In the genomic region with DNA sequence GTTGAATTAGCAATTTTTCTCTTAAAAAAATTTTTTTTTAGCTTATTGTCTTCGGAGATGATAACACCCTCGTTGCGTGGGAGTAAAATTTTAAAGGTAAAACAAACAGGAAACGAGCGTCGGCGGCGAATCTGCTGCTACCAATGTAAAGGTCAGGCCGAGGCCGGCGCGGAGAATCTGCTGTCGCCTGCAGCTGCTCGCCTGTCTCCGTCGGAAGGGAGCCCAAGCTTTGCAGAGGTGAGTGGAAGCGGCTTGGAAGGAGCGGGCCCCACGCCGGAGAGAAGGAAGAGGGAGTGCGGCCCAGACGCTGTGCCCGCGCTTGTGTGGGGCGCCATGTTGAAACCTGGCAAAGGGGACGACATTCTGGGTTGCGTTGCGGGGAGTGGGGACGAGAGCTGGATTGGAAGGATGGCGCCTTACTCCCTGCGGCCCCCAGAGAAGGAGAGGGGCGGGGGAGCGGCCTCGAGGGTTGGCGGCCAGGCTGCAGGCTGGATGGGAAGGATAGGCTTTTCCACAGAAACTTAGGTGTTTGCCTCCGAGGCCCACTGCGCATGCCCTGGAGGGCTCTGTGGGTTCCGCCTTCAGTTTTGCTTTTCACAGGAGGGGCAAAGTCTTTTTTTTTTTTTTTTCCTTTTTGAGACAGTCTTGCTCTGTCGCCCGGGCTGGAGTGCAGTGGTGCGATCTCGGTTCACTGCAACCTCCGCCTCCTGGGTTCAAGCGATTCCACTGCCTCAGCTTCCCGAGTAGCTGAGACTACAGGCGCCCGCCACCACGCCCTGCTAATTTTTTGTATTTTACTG, we compare ENCODE assay signal across 8 cellular contexts.
A peak's percentile ranks its signal among the peaks of the same experiment; 100 is the strongest.
DNase-seq lines count a peak whose midpoint lies in the region; ATAC-seq and TF ChIP-seq lines count a peak whose summit lies in the region.

A gene with protein sequence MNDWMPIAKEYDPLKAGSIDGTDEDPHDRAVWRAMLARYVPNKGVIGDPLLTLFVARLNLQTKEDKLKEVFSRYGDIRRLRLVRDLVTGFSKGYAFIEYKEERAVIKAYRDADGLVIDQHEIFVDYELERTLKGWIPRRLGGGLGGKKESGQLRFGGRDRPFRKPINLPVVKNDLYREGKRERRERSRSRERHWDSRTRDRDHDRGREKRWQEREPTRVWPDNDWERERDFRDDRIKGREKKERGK (plus strand): TSS at position 160 of the 800 bp plus-strand sequence. CDS start 7,402 bp downstream, outside the sequence.

- H3K27me3 Mint-ChIP-seq in effector memory CD8-positive, alpha-beta T cell = no peaks in the 10 kb centered on the region

- peak within 1 kb of the TSS; percentile 100 for H3K27ac ChIP-seq in HL-60 (replicated peaks)

- peak; percentile 79 for TF ChIP-seq POLR2A in GM19099 (IDR thresholded peaks at IDR 0.05; ENCODE audit: extremely low read depth, insufficient read length, low read depth)

- peaks cover 22% of the 10 kb centered on the region for H3K36me3 Mint-ChIP-seq in effector memory CD8-positive, alpha-beta T cell (ENCODE audit: insufficient read depth)

- TF ChIP-seq CTCF in AG10803 (conservative IDR thresholded peaks at IDR 0.05; ENCODE audit: low read length) (no peak), HL-60 (IDR thresholded peaks at IDR 0.05; ENCODE audit: insufficient read depth, low read length) (no peak)

- no peaks in the 10 kb centered on the region for H3K27me3 ChIP-seq in HL-60 (ENCODE audit: insufficient read depth, poor library complexity, severe bottlenecking)

- H3K4me3 ChIP-seq in AG10803 (ENCODE audit: low read length) = peak within 1 kb of the TSS; percentile 89
- peak within 1 kb of the TSS; percentile 60 for H3K4me3 ChIP-seq in HL-60 (replicated peaks; ENCODE audit: insufficient read depth, low read length)

- no peaks in the 10 kb centered on the region for H3K9me3 Mint-ChIP-seq in effector memory CD8-positive, alpha-beta T cell

- peak within 1 kb of the TSS; percentile 98 to 99 for H3K4me3 Mint-ChIP-seq in effector memory CD8-positive, alpha-beta T cell

- H3K27ac Mint-ChIP-seq in effector memory CD8-positive, alpha-beta T cell = peak within 1 kb of the TSS; percentile 99

- peak; percentile 80 for ATAC-seq in effector memory CD8-positive, alpha-beta T cell (replicated peaks)

- peaks cover 14 to 19% of the 10 kb centered on the region in 2 donors for H3K4me1 Mint-ChIP-seq in effector memory CD8-positive, alpha-beta T cell (ENCODE audit: low read depth in 2 of 2)

- DNase-seq in AG10803 (ENCODE audit: low read depth) (peak; percentile 87), HL-60 (ENCODE audit: low read depth in 1 of 2, low spot score in 1 of 2) (peak; percentile 77 to 89), NOMO-1 (lab: John Stamatoyannopoulos, UW; ENCODE audit: unreplicated experiment in 2 of 2) (peak; percentile 78 to 79), medulla oblongata (ENCODE audit: extremely low spot score) (peak; percentile 90)
- peak; percentile 69 to 77 for DNase-seq in activated CD8-positive, alpha-beta memory T cell treated with anti-CD3 and anti-CD28 coated beads for 4 hours (ENCODE audit: low read depth in 2 of 2)
- peak; percentile 79 to 85 (median 79) for DNase-seq in effector memory CD8-positive, alpha-beta T cell
- DNase-seq in stimulated activated CD4-positive, alpha-beta T cell treated with anti-CD3 and anti-CD28 coated beads, TNF-alpha, amount 100 ng/mL, for 4 hours (ENCODE audit: low read depth in 3 of 3) = peak; percentile 69 to 76 (median 69)

Comparison
In these comparisons a context has a peak if more than half of its experiments do, and no peak if none do; other contexts are left out.
1. Peak in every context shown above with its lines: DNase-seq, ATAC-seq, H3K4me3 ChIP-seq and H3K27ac ChIP-seq.